8 cellular contexts compared by ENCODE assay signal in genomic region chr2:102735431-102736130, GRCh38. TPM values are rescaled to one million over a fixed set of nuclear protein-coding genes. Genes with fewer than 3 reads are reported as not detected.
DNase-seq lines count a peak whose midpoint lies in the region; ATAC-seq and FAIRE-seq lines count a peak whose summit lies in the region.

No MANE protein-coding gene starts in this region.

- H3K27ac Mint-ChIP-seq in activated CD8-positive, alpha-beta T cell treated with anti-CD3 and anti-CD28 coated beads, Interleukin-2, amount 10 ng/mL, durations not matched to agents 7 days and 5 days, result peak overlapping the region; percentile 49

- peaks cover 9% of the 10 kb centered on the region for H3K36me3 Mint-ChIP-seq in activated CD8-positive, alpha-beta T cell treated with anti-CD3 and anti-CD28 coated beads, Interleukin-2, amount 10 ng/mL, durations not matched to agents 7 days and 5 days (ENCODE audit: low read depth)

- H3K27me3 ChIP-seq in right cardiac atrium (ENCODE audit: control insufficient read depth, insufficient read depth) (no peaks in the 10 kb centered on the region), skeletal muscle tissue (ENCODE audit: control insufficient read depth in 3 of 3, insufficient read depth in 3 of 3, low read length in 3 of 3) (no peaks in the 10 kb centered on the region)

- FAIRE-seq in RCC 7860 (lab: Jason Lieb, UNC), result no peak

- H3K27ac ChIP-seq in right cardiac atrium (ENCODE audit: low read length), result no peak overlapping the region
- peak overlapping the region; percentile 69 for H3K27ac ChIP-seq in skeletal muscle tissue (ENCODE audit: low read depth, low read length)

- DNase-seq in COLO668 (lab: John Stamatoyannopoulos, UW; ENCODE audit: unreplicated experiment) (peak; percentile 56), right cardiac atrium (no peak), RCC 7860 (ENCODE audit: low spot score) (no peak)
- DNase-seq in Jurkat, Clone E6-1 (ENCODE audit: low read depth, low spot score), result no peak
- no peak for DNase-seq in activated CD8-positive, alpha-beta T cell treated with anti-CD3 and anti-CD28 coated beads, Interleukin-2, amount 10 ng/mL, durations not matched to agents 7 days and 5 days

- H3K9me3 Mint-ChIP-seq in activated CD8-positive, alpha-beta T cell treated with anti-CD3 and anti-CD28 coated beads, Interleukin-2, amount 10 ng/mL, durations not matched to agents 7 days and 5 days (ENCODE audit: insufficient read depth), result no peaks in the 10 kb centered on the region

- peaks cover 30% of the 10 kb centered on the region for H3K4me1 Mint-ChIP-seq in activated CD8-positive, alpha-beta T cell treated with anti-CD3 and anti-CD28 coated beads, Interleukin-2, amount 10 ng/mL, durations not matched to agents 7 days and 5 days (ENCODE audit: low read depth)

- POLR2A ChIA-PET in activated CD8-positive, alpha-beta T cell treated with anti-CD3 and anti-CD28 coated beads, Interleukin-2, amount 10 ng/mL, durations not matched to agents 7 days and 5 days (lab: Charles Lee), result interaction anchor here (1.4 to 1.6 kb wide), 2 partner anchors 8 to 10 kb away, joined by 3 to 5 read pairs; no protein-coding TSS in a partner anchor

- ATAC-seq in activated CD8-positive, alpha-beta T cell treated with anti-CD3 and anti-CD28 coated beads, Interleukin-2, amount 10 ng/mL, durations not matched to agents 7 days and 5 days, result no peak
- ATAC-seq in right cardiac atrium (no peak), GM21737 (IDR thresholded peaks at IDR 0.05; ENCODE audit: unreplicated experiment) (no peak), GM21390 (IDR thresholded peaks at IDR 0.05; ENCODE audit: unreplicated experiment) (no peak)

- CTCF ChIA-PET in activated CD8-positive, alpha-beta T cell treated with anti-CD3 and anti-CD28 coated beads, Interleukin-2, amount 10 ng/mL, durations not matched to agents 7 days and 5 days (lab: Charles Lee), result interaction anchor here (0.8 to 5.7 kb wide), 5 partner anchors 10 to 265 kb away, joined by 3 to 56 read pairs (median 4); no protein-coding TSS in a partner anchor

- peak overlapping the region; percentile 80 to 90 (median 89) for H3K9ac ChIP-seq in skeletal muscle tissue (ENCODE audit: low read depth in 1 of 3, low read length in 3 of 3)

- WGBS in right cardiac atrium, result 73% methylated on average over 16 of the region's 16 CpGs

- H3K9me3 ChIP-seq in right cardiac atrium (ENCODE audit: control insufficient read depth, low read length), result no peaks in the 10 kb centered on the region
- H3K9me3 ChIP-seq in skeletal muscle tissue (ENCODE audit: control insufficient read depth in 3 of 3, low read length in 3 of 3), result no peaks in the 10 kb centered on the region

- no peaks in the 10 kb centered on the region for H3K27me3 Mint-ChIP-seq in activated CD8-positive, alpha-beta T cell treated with anti-CD3 and anti-CD28 coated beads, Interleukin-2, amount 10 ng/mL, durations not matched to agents 7 days and 5 days (ENCODE audit: low read depth)

- H3K4me3 ChIP-seq in Jurkat, Clone E6-1 (ENCODE audit: low read length), result peak overlapping the region; percentile 88
- H3K4me3 ChIP-seq in right cardiac atrium (ENCODE audit: low read length) (peak overlapping the region; percentile 77), skeletal muscle tissue (ENCODE audit: low read length in 3 of 3) (peak overlapping the region; percentile 89 to 94 (median 92))

- intact Hi-C loops in right cardiac atrium (cut with DNase I), result no loop called here

- peaks cover 0 to 8% (median 7%) of the 10 kb centered on the region in 3 donors for H3K36me3 ChIP-seq in skeletal muscle tissue (ENCODE audit: control insufficient read depth in 3 of 3, insufficient read depth in 3 of 3, low read length in 3 of 3)

- peak overlapping the region; percentile 92 for H3K4me3 Mint-ChIP-seq in activated CD8-positive, alpha-beta T cell treated with anti-CD3 and anti-CD28 coated beads, Interleukin-2, amount 10 ng/mL, durations not matched to agents 7 days and 5 days

- peaks cover 6% of the 10 kb centered on the region for H3K4me1 ChIP-seq in right cardiac atrium (ENCODE audit: control insufficient read depth, insufficient read depth, low read length)
- H3K4me1 ChIP-seq in skeletal muscle tissue (ENCODE audit: control insufficient read depth in 3 of 3, insufficient read depth in 3 of 3, low read length in 3 of 3), result peaks cover 11 to 27% (median 18%) of the 10 kb centered on the region in 3 donors

RNA-seq across cellular contexts. Expression of gene TMEM182, which starts 26.2 kb away (rescaled TPM):
- 10.6 TPM for polyA plus RNA-seq in Jurkat, Clone E6-1 (2012; ENCODE audit: insufficient read depth, insufficient read length)
- total RNA-seq in activated CD8-positive, alpha-beta T cell treated with anti-CD3 and anti-CD28 coated beads, Interleukin-2, amount 10 ng/mL, durations not matched to agents 7 days and 5 days, result 1 to 10 TPM; 3.1 to 4.4 TPM
- total RNA-seq in right cardiac atrium, result 100 to 1,000 TPM; 106 to 206 (median 182) TPM
- polyA plus RNA-seq in right cardiac atrium, result 92.7 TPM
- total RNA-seq in skeletal muscle tissue, result 152 TPM

Comparison
In these comparisons a context has a peak if more than half of its experiments do, and no peak if none do; other contexts are left out.
1. RNA of gene TMEM182, which starts 26.2 kb away (total RNA-seq): 106 to 206 TPM in right cardiac atrium and 152 TPM in skeletal muscle tissue (single experiment); 3.1 to 4.4 TPM in activated CD8-positive, alpha-beta T cell treated with anti-CD3 and anti-CD28 coated beads, Interleukin-2, amount 10 ng/mL, durations not matched to agents 7 days and 5 days; every median in the first group is over 10 times any median in the second.
2. Peak in every context shown above with its lines, with median percentiles within 50 percentile points of each other: H3K4me3 ChIP-seq.